ENCODE assay signal across 1 cellular context in genomic region chr5:179258001-179258921, GRCh38.
TF ChIP-seq lines count a peak whose summit lies in the region.

No MANE protein-coding gene starts in this region.

TF ChIP-seq in HepG2, 621 proteins besides CTCF, POLR2A, EP300 and RAD21 (continued from another document):
- TF ChIP-seq HMGXB4 (CRISPR knock-in tag; IDR thresholded peaks at IDR 0.05; ENCODE audit: borderline replicate concordance in 1 of 2, low read depth in 1 of 2) (no peak), JARID2 (CRISPR knock-in tag; IDR thresholded peaks at IDR 0.05; ENCODE audit: insufficient replicate concordance) (no peak)
TF ChIP-seq in HepG2: peak in this region for 0.
